17 cellular contexts compared by ENCODE assay signal in the genomic region with DNA sequence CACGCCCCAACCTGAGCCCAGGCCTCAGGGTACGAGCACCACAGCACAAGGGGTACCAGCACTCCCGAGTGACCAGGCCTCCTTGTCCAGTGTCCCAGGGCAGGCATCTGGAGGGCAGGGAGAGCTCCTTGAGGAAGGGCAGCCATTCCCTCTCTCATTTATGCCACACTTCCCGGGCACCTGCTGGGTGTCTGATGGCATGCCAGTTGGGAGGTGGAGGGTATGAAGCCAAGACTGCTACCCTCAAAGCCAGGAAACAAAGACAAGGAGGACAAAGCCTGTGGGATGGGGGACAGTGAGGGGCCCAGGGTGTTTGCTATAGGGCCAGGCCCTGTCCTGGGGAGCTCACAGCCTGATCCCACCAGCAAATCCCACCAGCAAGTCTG. TPM values are rescaled to one million over a fixed set of nuclear protein-coding genes. Genes with fewer than 3 reads are reported as not detected.
A peak's percentile ranks its signal among the peaks of the same experiment; 100 is the strongest.
DNase-seq lines count a peak whose midpoint lies in the region; ATAC-seq and TF ChIP-seq lines count a peak whose summit lies in the region.
"Had no signal": no experiment of that assay in that cellular context is flagged by ENCODE, and none has a peak within 500 bp of the region (broad histone marks: within the 10 kb centered on the region; RNA-seq: fewer than 3 reads in every experiment).

No MANE protein-coding gene starts in this region.

- H3K23ac ChIP-seq in mesenchymal stem cell (ENCODE audit: low read length in 2 of 2) = no peak overlapping the region

- no peak overlapping the region for H3K18ac ChIP-seq in mesenchymal stem cell (ENCODE audit: low read depth in 1 of 2, low read length in 2 of 2)

- H3K9ac ChIP-seq in BLaER1 (peak overlapping the region; percentile 25; the same call in 1 of the 2 replicates), mesenchymal stem cell (ENCODE audit: low read length) (no peak overlapping the region)

- H3K36me3 ChIP-seq in BLaER1 = no peaks in the 10 kb centered on the region
- no peaks in the 10 kb centered on the region for H3K36me3 ChIP-seq in sigmoid colon
- no peaks in the 10 kb centered on the region for H3K36me3 ChIP-seq in mesenchymal stem cell (ENCODE audit: control insufficient read depth in 1 of 2, insufficient read depth in 2 of 2, low read depth in 1 of 2, low read length in 2 of 2)
- H3K36me3 ChIP-seq: BE2C, MG63 had no signal

- CTCF ChIA-PET in activated CD8-positive, alpha-beta T cell treated with anti-CD3 and anti-CD28 coated beads for 36 hours (lab: Charles Lee) = interaction anchor here (0.6 to 11.1 kb wide), 7 partner anchors 16 to 133 kb away, joined by 3 to 88 read pairs (median 7); a partner anchor contains a TSS

- H3K36me3 Mint-ChIP-seq in activated CD8-positive, alpha-beta T cell treated with anti-CD3 and anti-CD28 coated beads for 36 hours (ENCODE audit: low read depth) = peaks cover 13% of the 10 kb centered on the region
- peaks cover 0 to 4% (median 0%) of the 10 kb centered on the region in 3 donors for H3K36me3 Mint-ChIP-seq in immature natural killer cell
- H3K36me3 Mint-ChIP-seq: mesothelial cell of epicardium had no signal

- H2BK12ac ChIP-seq in mesenchymal stem cell (ENCODE audit: low read length in 2 of 2) = peak overlapping the region in 1 of 2 experiments; percentile 29

- H3K9me3 ChIP-seq in BLaER1 (no peaks in the 10 kb centered on the region), sigmoid colon (no peaks in the 10 kb centered on the region), mesenchymal stem cell (ENCODE audit: control insufficient read depth, low read length) (no peaks in the 10 kb centered on the region)
- H3K9me3 ChIP-seq: BE2C, MG63 had no signal

- H3K4me1 ChIP-seq in BLaER1 = peaks cover 100% of the 10 kb centered on the region
- peaks cover 0 to 6% (median 0%) of the 10 kb centered on the region in 4 donors for H3K4me1 ChIP-seq in sigmoid colon
- peaks cover 23% of the 10 kb centered on the region for H3K4me1 ChIP-seq in mesenchymal stem cell (ENCODE audit: control insufficient read depth, insufficient read depth, low read depth, low read length)

- ATAC-seq in activated CD8-positive, alpha-beta T cell treated with anti-CD3 and anti-CD28 coated beads for 36 hours = no peak
- ATAC-seq: foreskin keratinocyte, HCT116 had no signal

- H3K14ac ChIP-seq in mesenchymal stem cell (ENCODE audit: low read length in 2 of 2) = peak overlapping the region in 1 of 2 experiments; percentile 45

- H4K91ac ChIP-seq in mesenchymal stem cell (ENCODE audit: low read length) = no peak overlapping the region

- H2BK15ac ChIP-seq in mesenchymal stem cell (ENCODE audit: low read depth, poor library complexity, severe bottlenecking) = no peak overlapping the region

- H3K4me3 Mint-ChIP-seq in activated CD8-positive, alpha-beta T cell treated with anti-CD3 and anti-CD28 coated beads for 36 hours = peak overlapping the region; percentile 49
- H3K4me3 Mint-ChIP-seq in immature natural killer cell = peak overlapping the region; percentile 82 to 91 (median 84)
- H3K4me3 Mint-ChIP-seq: mesothelial cell of epicardium had no signal

- H3K4me3 ChIP-seq in BLaER1 = no peak overlapping the region
- H3K4me3 ChIP-seq in sigmoid colon = no peak overlapping the region
- H3K4me3 ChIP-seq in mesenchymal stem cell (ENCODE audit: insufficient read depth in 1 of 2, low read depth in 1 of 2, low read length in 2 of 2) = no peak overlapping the region
- H3K4me3 ChIP-seq: MG63 had no signal

- no peak overlapping the region for H4K8ac ChIP-seq in mesenchymal stem cell (ENCODE audit: low read length)

- H2BK120ac ChIP-seq in mesenchymal stem cell (ENCODE audit: low read depth, low read length) = no peak overlapping the region

- POLR2A ChIA-PET in activated CD8-positive, alpha-beta T cell treated with anti-CD3 and anti-CD28 coated beads for 36 hours (lab: Charles Lee) = interaction anchor here (4.3 to 12.8 kb wide), 5 partner anchors 17 to 45 kb away, joined by 22 to 167 read pairs (median 43); a partner anchor contains a TSS

- H3K9me3 Mint-ChIP-seq in activated CD8-positive, alpha-beta T cell treated with anti-CD3 and anti-CD28 coated beads for 36 hours = no peaks in the 10 kb centered on the region
- no peaks in the 10 kb centered on the region for H3K9me3 Mint-ChIP-seq in immature natural killer cell
- H3K9me3 Mint-ChIP-seq: mesothelial cell of epicardium had no signal

- H3K27me3 Mint-ChIP-seq in activated CD8-positive, alpha-beta T cell treated with anti-CD3 and anti-CD28 coated beads for 36 hours = no peaks in the 10 kb centered on the region
- H3K27me3 Mint-ChIP-seq in immature natural killer cell (ENCODE audit: low read depth in 3 of 3) = peaks cover 2 to 21% (median 14%) of the 10 kb centered on the region in 3 donors
- H3K27me3 Mint-ChIP-seq: progenitor cell of endocrine pancreas had no signal

- no peak for TF ChIP-seq EP300 in sigmoid colon (IDR thresholded peaks at IDR 0.05)

- in situ Hi-C loops in G401 (cut with HindIII; ENCODE audit: low sequenced_read_pairs) = no loop called here

- peaks cover 1% of the 10 kb centered on the region for H3K79me1 ChIP-seq in mesenchymal stem cell (replicated peaks; ENCODE audit: low read length, poor library complexity, severe bottlenecking)

- H3K27ac ChIP-seq in BLaER1 (peak overlapping the region; percentile 75), sigmoid colon (no peak overlapping the region), mesenchymal stem cell (ENCODE audit: low read length, poor library complexity, severe bottlenecking) (no peak overlapping the region)
- H3K27ac ChIP-seq: foreskin keratinocyte had no signal

- peak overlapping the region; percentile 90 for H3K27ac Mint-ChIP-seq in activated CD8-positive, alpha-beta T cell treated with anti-CD3 and anti-CD28 coated beads for 36 hours
- H3K27ac Mint-ChIP-seq in immature natural killer cell = peak overlapping the region; percentile 97 to 99 (median 98)
- H3K27ac Mint-ChIP-seq: mesothelial cell of epicardium had no signal

- 92 to 94% methylated on average over 4 of the region's 4 CpGs for WGBS in sigmoid colon, 2 donors
- WGBS in mesenchymal stem cell = 97% methylated on average over 4 of the region's 4 CpGs

- no peak for TF ChIP-seq POLR2A in sigmoid colon (IDR thresholded peaks at IDR 0.05)

- H3K27me3 ChIP-seq in BLaER1 = no peaks in the 10 kb centered on the region
- no peaks in the 10 kb centered on the region for H3K27me3 ChIP-seq in sigmoid colon
- peaks cover 0 to 93% of the 10 kb centered on the region in 2 experiments for H3K27me3 ChIP-seq in mesenchymal stem cell (ENCODE audit: control insufficient read depth in 1 of 2, insufficient read depth in 1 of 2, low read length in 2 of 2)
- H3K27me3 ChIP-seq: BE2C, foreskin keratinocyte, MG63 had no signal

- H2BK5ac ChIP-seq in mesenchymal stem cell (ENCODE audit: low read depth, low read length, poor library complexity, severe bottlenecking) = no peak overlapping the region

- no peak overlapping the region for H3K4ac ChIP-seq in mesenchymal stem cell (ENCODE audit: low read depth in 1 of 2, low read length in 2 of 2)

- no peak for TF ChIP-seq CTCF in activated CD8-positive, alpha-beta T cell treated with anti-CD3 and anti-CD28 coated beads for 36 hours (IDR thresholded peaks at IDR 0.05)
- TF ChIP-seq CTCF in sigmoid colon (IDR thresholded peaks at IDR 0.05) = no peak

- H3K4me2 ChIP-seq in BLaER1 (peak overlapping the region; percentile 86), mesenchymal stem cell (ENCODE audit: low read length, poor library complexity, severe bottlenecking) (no peak overlapping the region)

- intact Hi-C loops in activated CD8-positive, alpha-beta T cell treated with anti-CD3 and anti-CD28 coated beads for 36 hours (cut with micrococcal nuclease) = loop anchor here (5.0 kb wide), 1 partner anchor 45 kb away; a partner anchor contains a TSS
- intact Hi-C loops in sigmoid colon (cut with DNase I) = no loop called here

- DNase-seq in G401 (ENCODE audit: low spot score) (peak; percentile 77), immature natural killer cell (no peak), sigmoid colon (no peak), mesenchymal stem cell (no peak), OCI-M2 (lab: John Stamatoyannopoulos, UW; ENCODE audit: unreplicated experiment) (no peak)
- DNase-seq in activated CD8-positive, alpha-beta T cell treated with anti-CD3 and anti-CD28 coated beads for 36 hours = no peak
- DNase-seq in effector CD8-positive, alpha-beta T cell (lab: John Stamatoyannopoulos, UW) = no peak
- DNase-seq: activated CD4-positive, alpha-beta T cell treated with anti-CD3 and anti-CD28 coated beads, Interleukin-2, amount 50 U/mL, for 4 hours; amygdala; foreskin keratinocyte; GF-D8; MG63 had no signal

- peaks cover 99% of the 10 kb centered on the region for H4K20me1 ChIP-seq in BLaER1

- H2AFZ ChIP-seq in mesenchymal stem cell (ENCODE audit: low read depth, low read length) = no peak overlapping the region

- no peak overlapping the region for H2AK5ac ChIP-seq in mesenchymal stem cell (ENCODE audit: low read length, severe bottlenecking)

- peaks cover 98% of the 10 kb centered on the region for H3K4me1 Mint-ChIP-seq in activated CD8-positive, alpha-beta T cell treated with anti-CD3 and anti-CD28 coated beads for 36 hours (ENCODE audit: low read depth)
- peaks cover 98 to 100% of the 10 kb centered on the region in 2 donors for H3K4me1 Mint-ChIP-seq in immature natural killer cell

RNA-seq across cellular contexts. Expression of a gene that starts 45.6 kb away (rescaled TPM):
- total RNA-seq in G401 (2014; rRNA removed; shearing (Covaris generic)) = 14.0 and 16.9 TPM in 2 replicates
- total RNA-seq in activated CD8-positive, alpha-beta T cell treated with anti-CD3 and anti-CD28 coated beads for 36 hours = 10 to 100 TPM; 83.6 to 87.8 TPM
- polyA plus RNA-seq in immature natural killer cell = 10 to 100 TPM; 19.5 to 58.2 (median 21.2) TPM
- total RNA-seq in sigmoid colon = 1 to 10 TPM in 3 of 4 donors, under 1 TPM in 1; 0.95 to 3.9 (median 1.4) TPM
- polyA plus RNA-seq in sigmoid colon = 10 to 100 TPM; 14.4 to 45.7 (median 21.0) TPM
- polyA plus RNA-seq in mesenchymal stem cell (2013, experiment 1 of 2) = 0.25 TPM
- polyA plus RNA-seq in mesenchymal stem cell (2013, experiment 2 of 2) = 0.21 TPM
